Comparison of ENCODE assay signal across 8 cellular contexts in the genomic region with DNA sequence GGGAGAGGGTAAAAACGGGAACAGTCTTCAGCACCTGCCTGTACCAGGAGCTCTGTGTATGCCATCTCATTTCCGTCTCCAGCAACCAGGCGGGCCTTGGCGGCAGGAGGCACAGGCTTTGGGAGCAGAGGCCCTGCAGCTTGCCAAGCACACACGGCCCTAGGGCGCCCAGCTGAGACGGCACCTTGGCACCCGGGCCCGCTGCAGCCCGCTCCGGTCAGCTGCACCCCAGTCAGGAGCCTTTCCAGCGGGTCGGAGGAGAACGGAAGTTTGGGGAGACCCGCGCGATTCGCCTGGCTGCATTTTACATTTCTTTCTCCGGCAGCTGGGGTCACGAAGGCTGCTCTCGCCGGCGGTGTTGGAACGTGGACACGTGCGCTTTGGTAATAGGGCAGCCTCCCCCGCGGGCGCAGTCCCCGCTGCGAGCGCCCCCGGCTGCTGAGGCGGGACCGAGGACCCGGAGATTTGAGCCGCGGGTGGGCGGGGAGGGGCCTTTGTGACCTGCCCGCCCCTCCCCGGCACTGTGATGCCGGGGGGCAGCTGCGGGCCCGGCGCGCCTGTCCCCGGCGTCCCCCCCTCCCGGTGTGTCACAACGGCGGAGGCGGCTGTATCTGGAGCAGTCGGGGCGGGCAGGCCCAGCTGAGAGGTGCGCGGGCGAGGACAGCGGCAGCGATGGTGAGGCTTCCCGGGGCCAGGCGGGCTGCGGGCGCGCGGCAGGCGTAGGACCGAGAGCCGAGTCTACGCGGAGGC. TPM values are rescaled to one million over a fixed set of nuclear protein-coding genes. Genes with fewer than 3 reads are reported as not detected.
DNase-seq lines count a peak whose midpoint lies in the region; ATAC-seq and TF ChIP-seq lines count a peak whose summit lies in the region.

Gene TUBA8 (plus strand): TSS at position 616 of the 750 bp plus-strand sequence. CDS start 57 bp downstream, at position 673.

- ATAC-seq in DND-41 (ENCODE audit: insufficient read depth, low read depth) (peak; percentile 66), HG03135 (IDR thresholded peaks at IDR 0.05; ENCODE audit: unreplicated experiment) (peak; percentile 37), GM21576 (IDR thresholded peaks at IDR 0.05; ENCODE audit: unreplicated experiment) (no peak), HG03469 (IDR thresholded peaks at IDR 0.05; ENCODE audit: unreplicated experiment) (no peak)

- no TSS peak for BruUV-seq in mammary epithelial cell (replicated peaks; lab: Mats Ljungman, UMichigan)

- H3K9me3 ChIP-seq in DND-41 (ENCODE audit: insufficient read depth, low read length, severe bottlenecking) = peaks cover 3% of the 10 kb centered on the region
- H3K9me3 ChIP-seq in mammary epithelial cell (replicated peaks; ENCODE audit: insufficient read depth, low read length) = no peaks in the 10 kb centered on the region

- 5% methylated on average over 25 of the region's 70 CpGs for WGBS in mammary epithelial cell (ENCODE audit: low coverage, missing lambda C conversion rate)

- peaks cover 13% of the 10 kb centered on the region for H3K4me1 ChIP-seq in DND-41 (ENCODE audit: insufficient read depth, low read length)
- H3K4me1 ChIP-seq in mammary epithelial cell (ENCODE audit: insufficient read depth, low read length) = peaks cover 10% of the 10 kb centered on the region

- TF ChIP-seq CTCF in DND-41 (IDR thresholded peaks at IDR 0.05; ENCODE audit: borderline replicate concordance, extremely low read depth, low read length, poor library complexity, severe bottlenecking) = no peak
- TF ChIP-seq CTCF in mammary epithelial cell (conservative IDR thresholded peaks at IDR 0.05 in 1 of 2, IDR thresholded peaks at IDR 0.05 in 1 of 2; ENCODE audit: extremely low read depth in 1 of 2, insufficient read depth in 1 of 2, low read depth in 1 of 2, low read length in 2 of 2) = no peak

- in situ Hi-C loops in mammary epithelial cell (cut with MboI; ENCODE audit: low sequenced_read_pairs in 2 of 2) = no loop called here

- H3K36me3 ChIP-seq in DND-41 (ENCODE audit: insufficient read depth, low read length) (no peaks in the 10 kb centered on the region), mammary epithelial cell (ENCODE audit: insufficient read depth, low read length) (no peaks in the 10 kb centered on the region)

- H3K4me3 ChIP-seq in DND-41 (ENCODE audit: low read depth in 1 of 2, low read length in 2 of 2) (peak within 1 kb of the TSS in 1 of 2 experiments; percentile 42; a peak in 2 of 4 replicates), mammary epithelial cell (replicated peaks in 1 of 3; ENCODE audit: insufficient read depth in 1 of 3, low read depth in 2 of 3, low read length in 3 of 3) (peak within 1 kb of the TSS in 2 of 3 experiments; percentile 28 to 45)

- CTCF ChIA-PET in mammary epithelial cell (lab: Charles Lee; ENCODE audit: low non-redundant PET) = no interaction called here

- H2AFZ ChIP-seq in DND-41 (ENCODE audit: low read depth, low read length) = 0 out of 2 replicates have a peak within 1 kb of the TSS, but pooled peaks have one; percentile 1
- peak within 1 kb of the TSS; percentile 77 for H2AFZ ChIP-seq in mammary epithelial cell (ENCODE audit: low read depth, low read length)

- no peaks in the 10 kb centered on the region for H3K79me2 ChIP-seq in DND-41 (ENCODE audit: insufficient read depth, low read length)
- no peaks in the 10 kb centered on the region for H3K79me2 ChIP-seq in mammary epithelial cell (ENCODE audit: insufficient read depth, low read length)

- H3K27me3 ChIP-seq in DND-41 (ENCODE audit: insufficient read depth, low read length, poor library complexity) (peaks cover 13% of the 10 kb centered on the region), mammary epithelial cell (ENCODE audit: insufficient read depth, low read length) (no peaks in the 10 kb centered on the region)

- peak within 1 kb of the TSS; percentile 58 for H3K4me2 ChIP-seq in DND-41 (ENCODE audit: insufficient read depth, low read length)
- peak within 1 kb of the TSS; percentile 92 for H3K4me2 ChIP-seq in mammary epithelial cell (ENCODE audit: insufficient read depth, low read depth, low read length)

- H3K9ac ChIP-seq in DND-41 (ENCODE audit: low read depth, low read length) = peak within 1 kb of the TSS; percentile 13; the same call in 1 of the 2 replicates
- no peak within 1 kb of the TSS for H3K9ac ChIP-seq in mammary epithelial cell (ENCODE audit: insufficient read depth, low read length)

- intact Hi-C loops in mammary epithelial cell (cut with micrococcal nuclease) = no loop called here

- DNase-seq in DND-41 = peak; percentile 27
- peak; percentile 46 for DNase-seq in SHP77 treated with DMSO at 0.1 percent for 48 hours (lab: John Stamatoyannopoulos, UW)
- peak; percentile 25 for DNase-seq in mammary epithelial cell
- DNase-seq in iris pigment epithelial cell (ENCODE audit: low read depth) = peak; percentile 31
- peak; percentile 40 for DNase-seq in stimulated activated CD4-positive, alpha-beta T cell treated with anti-CD3 and anti-CD28 coated beads, Interleukin-12 subunit alpha, Interleukin-12 subunit beta, amount 100 ng/mL, for 4 hours

- dilution Hi-C loops in mammary epithelial cell (cut with HindIII; ENCODE audit: low sequenced_read_pairs) = no loop called here

- H3K27ac ChIP-seq in DND-41 (ENCODE audit: low read length) (no peak within 1 kb of the TSS), mammary epithelial cell (ENCODE audit: insufficient read depth, low read depth, low read length) (no peak within 1 kb of the TSS)

- H4K20me1 ChIP-seq in DND-41 (ENCODE audit: insufficient read depth, low read length) = 0 out of 2 replicates have a peak, but pooled peaks cover 7% of the 10 kb centered on the region
- no peaks in the 10 kb centered on the region for H4K20me1 ChIP-seq in mammary epithelial cell (ENCODE audit: insufficient read depth, low read length)

RNA-seq across cellular contexts. Expression of gene TUBA8, which starts in this region (rescaled TPM):
- total RNA-seq in mammary epithelial cell = under 1 TPM; 0.19 to 0.33 TPM
- polyA plus RNA-seq in mammary epithelial cell = 0.65 TPM
- polyA minus RNA-seq in mammary epithelial cell = not detected

Comparison
In these comparisons a context has a peak if more than half of its experiments do, and no peak if none do; other contexts are left out.
1. Peak in DNase-seq, H3K4me3 ChIP-seq and H3K4me2 ChIP-seq in mammary epithelial cell; RNA of the gene not detected or under 1 TPM.
2. ATAC-seq: peak in DND-41 (single experiment) and HG03135 (single experiment); none in GM21576 (single experiment) and HG03469 (single experiment).
3. Peak in every context shown above with its lines, with median percentiles within 50 percentile points of each other: DNase-seq.